In the genomic region with DNA sequence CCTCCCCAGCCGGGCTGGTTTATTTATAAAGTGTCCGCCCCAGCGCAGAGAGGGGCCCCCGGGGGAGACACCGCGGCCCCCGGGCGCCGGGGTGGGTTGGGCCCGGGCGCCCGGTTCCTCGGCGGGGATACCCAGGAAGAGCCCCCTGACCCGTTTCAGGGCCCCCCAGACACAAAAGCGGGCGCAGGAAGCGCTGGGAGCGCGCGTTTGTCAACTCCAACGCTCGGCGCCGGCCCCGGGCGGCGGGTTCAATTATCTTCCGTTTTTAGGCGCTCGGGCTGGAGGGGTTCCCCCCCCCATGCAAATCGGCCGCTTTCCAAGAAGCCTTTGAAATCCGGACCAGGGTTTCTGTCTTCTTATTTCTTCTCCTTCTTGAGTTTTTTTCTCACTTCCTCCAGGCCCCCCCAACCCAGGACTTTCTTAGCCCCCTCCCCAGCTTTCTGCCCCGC, we compare ENCODE assay signal across 8 cellular contexts. TPM values are rescaled to one million over a fixed set of nuclear protein-coding genes. Genes with fewer than 3 reads are reported as not detected.
A peak's percentile ranks its signal among the peaks of the same experiment; 100 is the strongest.
DNase-seq lines count a peak whose midpoint lies in the region; ATAC-seq and TF ChIP-seq lines count a peak whose summit lies in the region.

No MANE protein-coding gene starts in this region.

- H3K9me3 Mint-ChIP-seq in activated T-cell treated with anti-CD3 and anti-CD28 coated beads, Interleukin-2, amount 50 U/mL, for 4 hours = no peaks in the 10 kb centered on the region

- peaks cover 4% of the 10 kb centered on the region; the same call in 1 of the 2 replicates for H3K36me3 ChIP-seq in KOPT-K1 (ENCODE audit: insufficient read depth, low read length)
- H3K36me3 ChIP-seq in heart left ventricle = peaks cover 0 to 9% (median 0%) of the 10 kb centered on the region in 9 donors

- H3K27me3 ChIP-seq in heart left ventricle = no peaks in the 10 kb centered on the region

- DNase-seq in ELF-1 (ENCODE audit: low read depth, low spot score) (peak; percentile 37), heart left ventricle (peak in 4 of 5 donors; percentile 68 to 80 (median 71)), retinal pigment epithelial cell (ENCODE audit: low read depth) (no peak), NCI-H226 (no peak)
- DNase-seq in activated T-cell treated with anti-CD3 and anti-CD28 coated beads, Interleukin-2, amount 50 U/mL, for 4 hours = peak; percentile 29

- 0% methylated on average over 25 to 35 of the region's 35 CpGs for WGBS in heart left ventricle, 4 donors

- H3K4me3 Mint-ChIP-seq in activated T-cell treated with anti-CD3 and anti-CD28 coated beads, Interleukin-2, amount 50 U/mL, for 4 hours = peak overlapping the region; percentile 78

- H3K27ac ChIP-seq in KOPT-K1 (ENCODE audit: low read depth, low read length, poor library complexity, severe bottlenecking) (peak overlapping the region; percentile 77), heart left ventricle (peak overlapping the region in 11 of 12 donors; percentile 53 to 93 (median 82))

- H3K4me1 Mint-ChIP-seq in activated T-cell treated with anti-CD3 and anti-CD28 coated beads, Interleukin-2, amount 50 U/mL, for 4 hours (ENCODE audit: low read depth) = peaks cover 15% of the 10 kb centered on the region

- H3K9me3 ChIP-seq in KOPT-K1 (ENCODE audit: insufficient read depth, low read length, poor library complexity, severe bottlenecking) (no peaks in the 10 kb centered on the region), heart left ventricle (no peaks in the 10 kb centered on the region)

- ATAC-seq in activated T-cell treated with anti-CD3 and anti-CD28 coated beads, Interleukin-2, amount 50 U/mL, for 4 hours = no peak
- ATAC-seq in heart left ventricle = peak in 1 of 4 donors; percentile 6
- no peak for ATAC-seq in HG03469 (IDR thresholded peaks at IDR 0.05; ENCODE audit: unreplicated experiment)
- no peak for ATAC-seq in HG02678 (IDR thresholded peaks at IDR 0.05; ENCODE audit: unreplicated experiment)

- H3K27me3 Mint-ChIP-seq in activated T-cell treated with anti-CD3 and anti-CD28 coated beads, Interleukin-2, amount 50 U/mL, for 4 hours (ENCODE audit: low read depth) = no peaks in the 10 kb centered on the region

- peaks cover 0 to 35% (median 18%) of the 10 kb centered on the region in 12 donors for H3K4me1 ChIP-seq in heart left ventricle

- TF ChIP-seq POLR2A in heart left ventricle (IDR thresholded peaks at IDR 0.05) = no peak

- TF ChIP-seq CTCF in heart left ventricle (IDR thresholded peaks at IDR 0.05) (no peak), retinal pigment epithelial cell (conservative IDR thresholded peaks at IDR 0.05; ENCODE audit: low read depth, low read length) (no peak)

- no peaks in the 10 kb centered on the region for H3K36me3 Mint-ChIP-seq in activated T-cell treated with anti-CD3 and anti-CD28 coated beads, Interleukin-2, amount 50 U/mL, for 4 hours (ENCODE audit: insufficient read depth)

- intact Hi-C loops in heart left ventricle (cut with DNase I) = loop anchor here in 2 of 10 donors (10.0 kb wide), 2 partner anchors 258 to 318 kb away; a partner anchor contains a TSS

- H3K4me3 ChIP-seq in heart left ventricle = peak overlapping the region; percentile 54 to 96 (median 86)
- H3K4me3 ChIP-seq in retinal pigment epithelial cell (ENCODE audit: low read length) = peak overlapping the region; percentile 74

RNA-seq across cellular contexts. Expression of a gene that starts 0.8 kb away (rescaled TPM):
- total RNA-seq in activated T-cell treated with anti-CD3 and anti-CD28 coated beads, Interleukin-2, amount 50 U/mL, for 4 hours = 10 to 100 TPM in 1 of 3 donors, 1 to 10 TPM in 2; 7.3 to 13.2 (median 10.0) TPM
- 10 to 100 TPM in 1 of 9 donors, 1 to 10 TPM in 8; 1.9 to 15.7 (median 5.8) TPM for total RNA-seq in heart left ventricle
- polyA plus RNA-seq in heart left ventricle = 1 to 10 TPM; 3.9 to 5.9 TPM

RNA-seq across cellular contexts. Expression of a gene that starts 9.5 kb away (rescaled TPM):
- total RNA-seq in activated T-cell treated with anti-CD3 and anti-CD28 coated beads, Interleukin-2, amount 50 U/mL, for 4 hours = 1 to 10 TPM; 2.9 to 5.1 (median 3.3) TPM
- total RNA-seq in heart left ventricle = not detected
- not detected for polyA plus RNA-seq in heart left ventricle

RNA-seq across cellular contexts. Expression of a gene that starts 13.6 kb away (rescaled TPM):
- 10 to 100 TPM; 92.3 to 97.7 (median 96.3) TPM for total RNA-seq in activated T-cell treated with anti-CD3 and anti-CD28 coated beads, Interleukin-2, amount 50 U/mL, for 4 hours
- 10 to 100 TPM; 17.1 to 35.5 (median 23.8) TPM for total RNA-seq in heart left ventricle
- 10 to 100 TPM; 30.4 to 47.1 TPM for polyA plus RNA-seq in heart left ventricle

RNA-seq across cellular contexts. Expression of a gene that starts 33.3 kb away (rescaled TPM):
- total RNA-seq in activated T-cell treated with anti-CD3 and anti-CD28 coated beads, Interleukin-2, amount 50 U/mL, for 4 hours = not detected
- total RNA-seq in heart left ventricle = not detected
- not detected for polyA plus RNA-seq in heart left ventricle

RNA-seq across cellular contexts. Expression of a gene that starts 33.6 kb away (rescaled TPM):
- total RNA-seq in activated T-cell treated with anti-CD3 and anti-CD28 coated beads, Interleukin-2, amount 50 U/mL, for 4 hours = 10 to 100 TPM; 70.4 to 73.9 (median 73.6) TPM
- total RNA-seq in heart left ventricle = 10 to 100 TPM; 17.5 to 41.9 (median 28.5) TPM
- polyA plus RNA-seq in heart left ventricle = 10 to 100 TPM; 19.8 to 25.6 TPM

Comparison
In these comparisons a context has a peak if more than half of its experiments do, and no peak if none do; other contexts are left out.
1. DNase-seq: peak in ELF-1 (single experiment), activated T-cell treated with anti-CD3 and anti-CD28 coated beads, Interleukin-2, amount 50 U/mL, for 4 hours (single experiment) and heart left ventricle (4 of 5); none in retinal pigment epithelial cell (single experiment) and NCI-H226 (single experiment).